Comparison of ENCODE assay signal across 7 cellular contexts in genomic region chr10:15207410-15207809, GRCh38. TPM values are rescaled to one million over a fixed set of nuclear protein-coding genes. Genes with fewer than 3 reads are reported as not detected.
DNase-seq lines count a peak whose midpoint lies in the region; ATAC-seq and TF ChIP-seq lines count a peak whose summit lies in the region.
"Not testable (repeated sequence)": the region's sequence is repeated elsewhere in the genome, so short reads cannot be mapped to it uniquely, and the experiment has no call there.

No MANE protein-coding gene starts in this region.

- peak overlapping the region; percentile 22 for H3K4me3 Mint-ChIP-seq in CD8-positive, alpha-beta T cell
- H3K4me3 Mint-ChIP-seq in activated CD4-positive, alpha-beta T cell treated with anti-CD3 and anti-CD28 coated beads for 36 hours; activated T-cell treated with anti-CD3 and anti-CD28 coated beads, Interleukin-2, amount 50 U/mL, for 24 hours; activated naive CD8-positive, alpha-beta T cell treated with anti-CD3 and anti-CD28 coated beads for 36 hours; natural killer cell: not testable (repeated sequence)
- peak overlapping the region in 1 of 2 donors; percentile 76 for H3K4me3 Mint-ChIP-seq in effector memory CD8-positive, alpha-beta T cell

- H3K27ac ChIP-seq in CD8-positive, alpha-beta T cell (ENCODE audit: low read depth, low read length): peak overlapping the region; percentile 80
- H3K27ac ChIP-seq in MM.1S (ENCODE audit: low read length): peak overlapping the region; percentile 91; the same call in 1 of the 2 replicates

- H3K27me3 Mint-ChIP-seq in CD8-positive, alpha-beta T cell (ENCODE audit: low read depth); activated CD4-positive, alpha-beta T cell treated with anti-CD3 and anti-CD28 coated beads for 36 hours; activated T-cell treated with anti-CD3 and anti-CD28 coated beads, Interleukin-2, amount 50 U/mL, for 24 hours; activated naive CD8-positive, alpha-beta T cell treated with anti-CD3 and anti-CD28 coated beads for 36 hours; effector memory CD8-positive, alpha-beta T cell; natural killer cell (ENCODE audit: low read depth in 2 of 2): not testable (repeated sequence)

- not testable (repeated sequence) for H3K9me3 ChIP-seq in CD8-positive, alpha-beta T cell (ENCODE audit: low read length); MM.1S (replicated peaks; ENCODE audit: insufficient read depth, low read length)

- H3K9me3 Mint-ChIP-seq in CD8-positive, alpha-beta T cell; activated CD4-positive, alpha-beta T cell treated with anti-CD3 and anti-CD28 coated beads for 36 hours (ENCODE audit: low read depth); activated T-cell treated with anti-CD3 and anti-CD28 coated beads, Interleukin-2, amount 50 U/mL, for 24 hours; activated naive CD8-positive, alpha-beta T cell treated with anti-CD3 and anti-CD28 coated beads for 36 hours; effector memory CD8-positive, alpha-beta T cell; natural killer cell: not testable (repeated sequence)

- H3K4me3 ChIP-seq in CD8-positive, alpha-beta T cell (ENCODE audit: low read depth, low read length); MM.1S (ENCODE audit: low read length): not testable (repeated sequence)

- CTCF ChIA-PET in CD8-positive, alpha-beta T cell (lab: Charles Lee): interaction anchor here (1.9 to 2.4 kb wide), 2 partner anchors 34 to 38 kb away, joined by 4 to 21 read pairs; partner anchors contain the start of gene NMT2
- CTCF ChIA-PET in activated CD4-positive, alpha-beta T cell treated with anti-CD3 and anti-CD28 coated beads for 36 hours (lab: Charles Lee): not testable (repeated sequence)

- not testable (repeated sequence) for DNase-seq in CD8-positive, alpha-beta T cell; MM.1S; activated CD4-positive, alpha-beta T cell treated with anti-CD3 and anti-CD28 coated beads for 36 hours; activated T-cell treated with anti-CD3 and anti-CD28 coated beads, Interleukin-2, amount 50 U/mL, for 24 hours; activated naive CD8-positive, alpha-beta T cell treated with anti-CD3 and anti-CD28 coated beads for 36 hours; effector memory CD8-positive, alpha-beta T cell; natural killer cell

- H2AFZ ChIP-seq in MM.1S (ENCODE audit: low read length): not testable (repeated sequence)

- not testable (repeated sequence) for H3K9ac ChIP-seq in MM.1S (ENCODE audit: low read length)

- H4K20me1 ChIP-seq in MM.1S (ENCODE audit: insufficient read depth, low read length): not testable (repeated sequence)

- not testable (repeated sequence) for ATAC-seq in CD8-positive, alpha-beta T cell; activated CD4-positive, alpha-beta T cell treated with anti-CD3 and anti-CD28 coated beads for 36 hours; effector memory CD8-positive, alpha-beta T cell (replicated peaks); natural killer cell

- H3K27me3 ChIP-seq in CD8-positive, alpha-beta T cell (ENCODE audit: insufficient read depth, low read length); MM.1S (replicated peaks; ENCODE audit: insufficient read depth, low read length): not testable (repeated sequence)

- H3K4me1 ChIP-seq in CD8-positive, alpha-beta T cell (ENCODE audit: insufficient read depth, low read length): peaks cover 30% of the 10 kb centered on the region
- H3K4me1 ChIP-seq in MM.1S (ENCODE audit: low read length): peaks cover 31% of the 10 kb centered on the region

- not testable (repeated sequence) for H3K9me2 ChIP-seq in MM.1S (replicated peaks; ENCODE audit: insufficient read depth, low read length)

- H3K79me2 ChIP-seq in MM.1S (ENCODE audit: low read length): not testable (repeated sequence)

- intact Hi-C loops in CD8-positive, alpha-beta T cell (cut with DNase I, micrococcal nuclease): loop anchor here in 1 of 2 experiments (5.0 kb wide), 1 partner anchor 100 kb away; no protein-coding TSS in a partner anchor
- intact Hi-C loops in activated CD4-positive, alpha-beta T cell treated with anti-CD3 and anti-CD28 coated beads for 36 hours (cut with DNase I, micrococcal nuclease): loop anchor here in 1 of 2 experiments (5.0 kb wide), 1 partner anchor 85 kb away; no protein-coding TSS in a partner anchor
- intact Hi-C loops in natural killer cell (cut with micrococcal nuclease): not testable (repeated sequence)

- not testable (repeated sequence) for H3K36me3 Mint-ChIP-seq in CD8-positive, alpha-beta T cell; activated CD4-positive, alpha-beta T cell treated with anti-CD3 and anti-CD28 coated beads for 36 hours (ENCODE audit: low read depth); activated T-cell treated with anti-CD3 and anti-CD28 coated beads, Interleukin-2, amount 50 U/mL, for 24 hours (ENCODE audit: low read depth); activated naive CD8-positive, alpha-beta T cell treated with anti-CD3 and anti-CD28 coated beads for 36 hours; natural killer cell
- H3K36me3 Mint-ChIP-seq in effector memory CD8-positive, alpha-beta T cell (ENCODE audit: insufficient read depth): peaks cover 10% of the 10 kb centered on the region

- H3K27ac Mint-ChIP-seq in CD8-positive, alpha-beta T cell: peak overlapping the region; percentile 97
- H3K27ac Mint-ChIP-seq in activated CD4-positive, alpha-beta T cell treated with anti-CD3 and anti-CD28 coated beads for 36 hours: peak overlapping the region; percentile 63
- peak overlapping the region; percentile 22 for H3K27ac Mint-ChIP-seq in activated T-cell treated with anti-CD3 and anti-CD28 coated beads, Interleukin-2, amount 50 U/mL, for 24 hours
- peak overlapping the region; percentile 90 for H3K27ac Mint-ChIP-seq in activated naive CD8-positive, alpha-beta T cell treated with anti-CD3 and anti-CD28 coated beads for 36 hours
- H3K27ac Mint-ChIP-seq in effector memory CD8-positive, alpha-beta T cell: peak overlapping the region; percentile 79 to 97
- peak overlapping the region; percentile 82 to 84 for H3K27ac Mint-ChIP-seq in natural killer cell

- TF ChIP-seq CTCF in CD8-positive, alpha-beta T cell (IDR thresholded peaks at IDR 0.05); MM.1S (IDR thresholded peaks at IDR 0.05; ENCODE audit: low read length); natural killer cell (IDR thresholded peaks at IDR 0.05): not testable (repeated sequence)

- H3F3A ChIP-seq in MM.1S (ENCODE audit: insufficient read depth, low read length): peaks cover 12% of the 10 kb centered on the region

- POLR2A ChIA-PET in CD8-positive, alpha-beta T cell (lab: Charles Lee): interaction anchor here (1.3 to 2.7 kb wide), 2 partner anchors 22 to 38 kb away, joined by 3 to 23 read pairs; partner anchors contain the start of gene NMT2
- POLR2A ChIA-PET in activated CD4-positive, alpha-beta T cell treated with anti-CD3 and anti-CD28 coated beads for 36 hours (lab: Charles Lee): not testable (repeated sequence)

- peaks cover 69% of the 10 kb centered on the region for H3K4me1 Mint-ChIP-seq in CD8-positive, alpha-beta T cell (ENCODE audit: low read depth)
- peaks cover 55% of the 10 kb centered on the region for H3K4me1 Mint-ChIP-seq in activated CD4-positive, alpha-beta T cell treated with anti-CD3 and anti-CD28 coated beads for 36 hours
- peaks cover 61% of the 10 kb centered on the region for H3K4me1 Mint-ChIP-seq in activated T-cell treated with anti-CD3 and anti-CD28 coated beads, Interleukin-2, amount 50 U/mL, for 24 hours (ENCODE audit: low read depth)
- peaks cover 56% of the 10 kb centered on the region for H3K4me1 Mint-ChIP-seq in activated naive CD8-positive, alpha-beta T cell treated with anti-CD3 and anti-CD28 coated beads for 36 hours
- peaks cover 32 to 33% of the 10 kb centered on the region in 2 donors for H3K4me1 Mint-ChIP-seq in effector memory CD8-positive, alpha-beta T cell (ENCODE audit: low read depth in 2 of 2)
- peaks cover 23 to 28% of the 10 kb centered on the region in 2 donors for H3K4me1 Mint-ChIP-seq in natural killer cell

- H3K36me3 ChIP-seq in CD8-positive, alpha-beta T cell (ENCODE audit: insufficient read depth, low read length); MM.1S (replicated peaks; ENCODE audit: insufficient read depth, low read length): not testable (repeated sequence)

- H3K4me2 ChIP-seq in MM.1S (ENCODE audit: low read depth, low read length): not testable (repeated sequence)

RNA-seq across cellular contexts. Expression of gene NMT2, which starts 38.9 kb away (rescaled TPM):
- total RNA-seq in CD8-positive, alpha-beta T cell: 10 to 100 TPM; 22.3 to 25.4 TPM
- total RNA-seq in activated CD4-positive, alpha-beta T cell treated with anti-CD3 and anti-CD28 coated beads for 36 hours: 10 to 100 TPM; 20.6 to 22.1 TPM
- total RNA-seq in activated naive CD8-positive, alpha-beta T cell treated with anti-CD3 and anti-CD28 coated beads for 36 hours: 10 to 100 TPM; 11.3 to 11.7 TPM
- total RNA-seq in natural killer cell: 10 to 100 TPM; 18.9 to 34.9 (median 28.8) TPM

Comparison
In these comparisons a context has a peak if more than half of its experiments do, and no peak if none do; other contexts are left out.
1. H3K27ac Mint-ChIP-seq: peak in every context shown above with its lines; median percentile 97 in CD8-positive, alpha-beta T cell; 90 in activated naive CD8-positive, alpha-beta T cell treated with anti-CD3 and anti-CD28 coated beads for 36 hours; 88 in effector memory CD8-positive, alpha-beta T cell; 83 in natural killer cell; 63 in activated CD4-positive, alpha-beta T cell treated with anti-CD3 and anti-CD28 coated beads for 36 hours; 22 in activated T-cell treated with anti-CD3 and anti-CD28 coated beads, Interleukin-2, amount 50 U/mL, for 24 hours.